1 cellular context compared by ENCODE assay signal in genomic region chr6:63571382-63571882, GRCh38.
TF ChIP-seq lines count a peak whose summit lies in the region.

No MANE protein-coding gene starts in this region.

TF ChIP-seq in HepG2, 621 proteins besides CTCF, POLR2A, EP300 and RAD21 (continued from another document and continues in another):
- TF ChIP-seq ZHX1 (CRISPR knock-in tag; IDR thresholded peaks at IDR 0.05; ENCODE audit: low read depth) = 0 out of 2 replicates have a peak, but pooled peaks have one; percentile 67
- no peak for TF ChIP-seq HNRNPH1 (optimal IDR thresholded peaks at IDR 0.05; ENCODE audit: low read depth, low read length)
- TF ChIP-seq, protein P1, sequence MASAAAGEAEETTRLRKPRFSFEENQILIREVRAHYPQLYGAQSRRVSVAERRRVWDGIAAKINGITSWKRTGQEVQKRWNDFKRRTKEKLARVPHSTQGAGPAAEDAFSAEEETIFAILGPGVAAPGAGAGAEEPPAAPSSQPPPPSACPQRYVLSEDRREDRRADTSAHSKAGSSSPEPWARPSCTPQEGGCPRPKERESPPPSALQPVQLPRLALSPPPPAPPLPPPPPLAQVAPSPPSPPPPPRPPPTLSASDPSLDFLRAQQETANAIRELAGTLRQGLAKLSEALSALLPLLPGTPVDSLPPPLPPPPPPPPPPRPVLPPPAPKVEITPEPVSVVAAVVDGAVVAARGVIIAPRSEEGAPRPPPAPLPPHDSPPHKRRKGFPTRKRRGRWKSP (CRISPR knock-in tag; IDR thresholded peaks at IDR 0.05) = no peak
- no peak for TF ChIP-seq ZBTB20 (CRISPR knock-in tag; IDR thresholded peaks at IDR 0.05; ENCODE audit: borderline replicate concordance, low read depth)
- TF ChIP-seq ETV5 (CRISPR knock-in tag; IDR thresholded peaks at IDR 0.05; ENCODE audit: borderline replicate concordance) = 0 out of 2 replicates have a peak, but pooled peaks have one; percentile 3
- TF ChIP-seq ZNF570 (CRISPR knock-in tag; IDR thresholded peaks at IDR 0.05; ENCODE audit: borderline replicate concordance) = no peak
- TF ChIP-seq KLF11 (CRISPR knock-in tag; IDR thresholded peaks at IDR 0.05) = 0 out of 2 replicates have a peak, but pooled peaks have one; percentile 1
- no peak for TF ChIP-seq ZNF550 (CRISPR knock-in tag; IDR thresholded peaks at IDR 0.05; ENCODE audit: borderline replicate concordance)
- no peak for TF ChIP-seq ZNF343 (CRISPR knock-in tag; IDR thresholded peaks at IDR 0.05)
- TF ChIP-seq REPIN1 (CRISPR knock-in tag; IDR thresholded peaks at IDR 0.05; ENCODE audit: borderline replicate concordance, low read depth) = peak; percentile 9; the same call in 1 of the 2 replicates
- no peak for TF ChIP-seq ZNF775 (CRISPR knock-in tag; IDR thresholded peaks at IDR 0.05; ENCODE audit: borderline replicate concordance)
- TF ChIP-seq RNF2 (conservative IDR thresholded peaks at IDR 0.05; ENCODE audit: low read depth) = no peak
- no peak for TF ChIP-seq FUBP1 (CRISPR knock-in tag; IDR thresholded peaks at IDR 0.05; ENCODE audit: borderline replicate concordance)
- TF ChIP-seq CENPBD1 (CRISPR knock-in tag; IDR thresholded peaks at IDR 0.05; ENCODE audit: borderline replicate concordance, low read depth) = no peak
- TF ChIP-seq SIX1 (CRISPR knock-in tag; IDR thresholded peaks at IDR 0.05; ENCODE audit: borderline replicate concordance) = 0 out of 2 replicates have a peak, but pooled peaks have one; percentile 35
- TF ChIP-seq KDM4B (CRISPR knock-in tag; IDR thresholded peaks at IDR 0.05) = no peak
- no peak for TF ChIP-seq ZSCAN29 (CRISPR knock-in tag; conservative IDR thresholded peaks at IDR 0.05)
- TF ChIP-seq, protein P2, sequence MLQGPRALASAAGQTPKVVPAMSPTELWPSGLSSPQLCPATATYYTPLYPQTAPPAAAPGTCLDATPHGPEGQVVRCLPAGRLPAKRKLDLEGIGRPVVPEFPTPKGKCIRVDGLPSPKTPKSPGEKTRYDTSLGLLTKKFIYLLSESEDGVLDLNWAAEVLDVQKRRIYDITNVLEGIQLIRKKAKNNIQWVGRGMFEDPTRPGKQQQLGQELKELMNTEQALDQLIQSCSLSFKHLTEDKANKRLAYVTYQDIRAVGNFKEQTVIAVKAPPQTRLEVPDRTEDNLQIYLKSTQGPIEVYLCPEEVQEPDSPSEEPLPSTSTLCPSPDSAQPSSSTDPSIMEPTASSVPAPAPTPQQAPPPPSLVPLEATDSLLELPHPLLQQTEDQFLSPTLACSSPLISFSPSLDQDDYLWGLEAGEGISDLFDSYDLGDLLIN (CRISPR knock-in tag; IDR thresholded peaks at IDR 0.05; ENCODE audit: borderline replicate concordance) = no peak
- TF ChIP-seq HBP1 (CRISPR knock-in tag; IDR thresholded peaks at IDR 0.05; ENCODE audit: low read depth) = no peak
- no peak for TF ChIP-seq ZNF121 (CRISPR knock-in tag; IDR thresholded peaks at IDR 0.05)
- TF ChIP-seq, protein P3, sequence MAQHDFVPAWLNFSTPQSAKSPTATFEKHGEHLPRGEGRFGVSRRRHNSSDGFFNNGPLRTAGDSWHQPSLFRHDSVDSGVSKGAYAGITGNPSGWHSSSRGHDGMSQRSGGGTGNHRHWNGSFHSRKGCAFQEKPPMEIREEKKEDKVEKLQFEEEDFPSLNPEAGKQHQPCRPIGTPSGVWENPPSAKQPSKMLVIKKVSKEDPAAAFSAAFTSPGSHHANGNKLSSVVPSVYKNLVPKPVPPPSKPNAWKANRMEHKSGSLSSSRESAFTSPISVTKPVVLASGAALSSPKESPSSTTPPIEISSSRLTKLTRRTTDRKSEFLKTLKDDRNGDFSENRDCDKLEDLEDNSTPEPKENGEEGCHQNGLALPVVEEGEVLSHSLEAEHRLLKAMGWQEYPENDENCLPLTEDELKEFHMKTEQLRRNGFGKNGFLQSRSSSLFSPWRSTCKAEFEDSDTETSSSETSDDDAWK (CRISPR knock-in tag; IDR thresholded peaks at IDR 0.05) = no peak
- no peak for TF ChIP-seq ZNF274 (CRISPR knock-in tag; IDR thresholded peaks at IDR 0.05)
- TF ChIP-seq GABPA (IDR thresholded peaks at IDR 0.05; ENCODE audit: low read depth, low read length) = no peak
- TF ChIP-seq GABPA (CRISPR knock-in tag; IDR thresholded peaks at IDR 0.05; ENCODE audit: low read depth) = peak; percentile 2; the same call in 1 of the 2 replicates
- TF ChIP-seq MYC (CRISPR knock-in tag; IDR thresholded peaks at IDR 0.05; ENCODE audit: borderline replicate concordance) = no peak
- TF ChIP-seq GATAD1 (CRISPR knock-in tag; IDR thresholded peaks at IDR 0.05) = no peak
- no peak for TF ChIP-seq ATF1 (CRISPR knock-in tag; IDR thresholded peaks at IDR 0.05)
- no peak for TF ChIP-seq ZNF841 (CRISPR knock-in tag; IDR thresholded peaks at IDR 0.05; ENCODE audit: borderline replicate concordance)
- TF ChIP-seq ZKSCAN8 (CRISPR knock-in tag; IDR thresholded peaks at IDR 0.05; ENCODE audit: borderline replicate concordance) = no peak
- no peak for TF ChIP-seq MAX (IDR thresholded peaks at IDR 0.05)
- no peak for TF ChIP-seq ZNF234 (CRISPR knock-in tag; conservative IDR thresholded peaks at IDR 0.05)
- peak; percentile 56 for TF ChIP-seq ASH2L (IDR thresholded peaks at IDR 0.05; ENCODE audit: insufficient read length, low read depth, low read length)
- TF ChIP-seq KDM3A (CRISPR knock-in tag; IDR thresholded peaks at IDR 0.05; ENCODE audit: low read depth) = 0 out of 2 replicates have a peak, but pooled peaks have one; percentile 2
- no peak for TF ChIP-seq ELF1 (CRISPR knock-in tag; IDR thresholded peaks at IDR 0.05)
- TF ChIP-seq, protein P4, sequence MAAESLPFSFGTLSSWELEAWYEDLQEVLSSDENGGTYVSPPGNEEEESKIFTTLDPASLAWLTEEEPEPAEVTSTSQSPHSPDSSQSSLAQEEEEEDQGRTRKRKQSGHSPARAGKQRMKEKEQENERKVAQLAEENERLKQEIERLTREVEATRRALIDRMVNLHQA (CRISPR knock-in tag; IDR thresholded peaks at IDR 0.05) = no peak
- TF ChIP-seq ZNF619 (CRISPR knock-in tag; IDR thresholded peaks at IDR 0.05) = no peak
- no peak for TF ChIP-seq PAX8 (CRISPR knock-in tag; IDR thresholded peaks at IDR 0.05; ENCODE audit: borderline replicate concordance)
- TF ChIP-seq AHR (CRISPR knock-in tag; IDR thresholded peaks at IDR 0.05) = no peak
- TF ChIP-seq TFE3 (CRISPR knock-in tag; IDR thresholded peaks at IDR 0.05) = no peak
- TF ChIP-seq ZNF180 (CRISPR knock-in tag; IDR thresholded peaks at IDR 0.05; ENCODE audit: borderline replicate concordance, low read depth) = no peak
- no peak for TF ChIP-seq TBP (CRISPR knock-in tag; IDR thresholded peaks at IDR 0.05)
- no peak for TF ChIP-seq NAIF1 (CRISPR knock-in tag; IDR thresholded peaks at IDR 0.05; ENCODE audit: borderline replicate concordance)
- no peak for TF ChIP-seq GMEB1 (CRISPR knock-in tag; IDR thresholded peaks at IDR 0.05; ENCODE audit: borderline replicate concordance)
- TF ChIP-seq SP1 (IDR thresholded peaks at IDR 0.05) = no peak
- no peak for TF ChIP-seq SP1 (CRISPR knock-in tag; IDR thresholded peaks at IDR 0.05)
- no peak for TF ChIP-seq FOXK2 (IDR thresholded peaks at IDR 0.05)
- no peak for TF ChIP-seq NRL (CRISPR knock-in tag; IDR thresholded peaks at IDR 0.05; ENCODE audit: borderline replicate concordance)
- TF ChIP-seq ELK4 (CRISPR knock-in tag; IDR thresholded peaks at IDR 0.05; ENCODE audit: borderline replicate concordance) = no peak
- TF ChIP-seq JUND (CRISPR knock-in tag; IDR thresholded peaks at IDR 0.05) = no peak
- TF ChIP-seq, protein P5, sequence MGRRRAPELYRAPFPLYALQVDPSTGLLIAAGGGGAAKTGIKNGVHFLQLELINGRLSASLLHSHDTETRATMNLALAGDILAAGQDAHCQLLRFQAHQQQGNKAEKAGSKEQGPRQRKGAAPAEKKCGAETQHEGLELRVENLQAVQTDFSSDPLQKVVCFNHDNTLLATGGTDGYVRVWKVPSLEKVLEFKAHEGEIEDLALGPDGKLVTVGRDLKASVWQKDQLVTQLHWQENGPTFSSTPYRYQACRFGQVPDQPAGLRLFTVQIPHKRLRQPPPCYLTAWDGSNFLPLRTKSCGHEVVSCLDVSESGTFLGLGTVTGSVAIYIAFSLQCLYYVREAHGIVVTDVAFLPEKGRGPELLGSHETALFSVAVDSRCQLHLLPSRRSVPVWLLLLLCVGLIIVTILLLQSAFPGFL (CRISPR knock-in tag; IDR thresholded peaks at IDR 0.05) = no peak
- no peak for TF ChIP-seq TP53 (CRISPR knock-in tag; conservative IDR thresholded peaks at IDR 0.05)
- TF ChIP-seq ZNF451 (CRISPR knock-in tag; IDR thresholded peaks at IDR 0.05) = no peak
- 0 out of 2 replicates have a peak, but pooled peaks have one; percentile 0 for TF ChIP-seq SALL2 (CRISPR knock-in tag; IDR thresholded peaks at IDR 0.05)
- TF ChIP-seq IRF2 (CRISPR knock-in tag; IDR thresholded peaks at IDR 0.05) = no peak
